ENCODE assay signal across 25 cellular contexts in the genomic region with DNA sequence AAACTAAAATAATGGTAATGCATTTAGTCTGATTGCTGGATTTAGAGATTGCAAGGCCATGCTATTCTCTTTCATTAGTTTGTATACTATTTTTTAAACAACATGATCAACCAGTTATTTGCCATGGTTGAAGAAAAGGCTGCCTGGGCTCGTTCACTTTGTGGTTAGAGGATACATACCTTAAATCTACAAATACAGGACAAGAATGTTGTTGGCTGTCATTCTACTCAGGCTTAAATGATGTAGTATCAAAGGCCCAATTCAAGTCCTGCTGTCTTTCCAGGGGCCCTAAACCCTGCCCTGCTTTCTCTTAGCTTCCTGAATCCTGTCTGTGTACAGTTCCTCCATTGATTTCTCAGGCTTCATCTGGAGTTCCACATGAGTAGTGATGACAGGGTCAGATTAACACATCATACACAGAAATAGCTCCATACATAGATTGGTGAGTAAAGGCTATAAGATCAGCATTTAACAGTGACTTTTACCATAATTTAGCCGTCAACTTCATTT.
"Had no signal": no experiment of that assay in that cellular context is flagged by ENCODE, and none has a peak within 500 bp of the region (broad histone marks: within the 10 kb centered on the region; RNA-seq: fewer than 3 reads in every experiment).

No MANE protein-coding gene starts in this region.

- FAIRE-seq: bronchial epithelial cell had no signal

- H3K36me3 Mint-ChIP-seq: activated naive CD8-positive, alpha-beta T cell treated with anti-CD3 and anti-CD28 coated beads for 36 hours had no signal

- H3K4me1 Mint-ChIP-seq: activated B cell treated with CpG ODN at 0.5 μM for 24 hours; activated CD4-positive, alpha-beta T cell treated with anti-CD3 and anti-CD28 coated beads, Interleukin-2, amount 10 ng/mL, durations not matched to agents 24 days and 14 days; activated naive CD4-positive, alpha-beta T cell treated with anti-CD3 and anti-CD28 coated beads, Interleukin-2, amount 10 ng/mL, durations not matched to agents 7 days and 5 days; activated naive CD8-positive, alpha-beta T cell treated with anti-CD3 and anti-CD28 coated beads for 36 hours; activated T-helper 17 cell treated with anti-CD3 and anti-CD28 coated beads, Interleukin-2, amount 50 U/mL, for 72 hours had no signal

- H3K27ac ChIP-seq: KMS-11 had no signal

- H3K9ac ChIP-seq: KMS-11 had no signal

- H3K4me3 Mint-ChIP-seq: activated B cell treated with CpG ODN at 0.5 μM for 24 hours; activated CD4-positive, alpha-beta T cell treated with anti-CD3 and anti-CD28 coated beads, Interleukin-2, amount 10 ng/mL, durations not matched to agents 24 days and 14 days; activated naive CD4-positive, alpha-beta T cell treated with anti-CD3 and anti-CD28 coated beads, Interleukin-2, amount 10 ng/mL, durations not matched to agents 7 days and 5 days; activated naive CD8-positive, alpha-beta T cell treated with anti-CD3 and anti-CD28 coated beads for 36 hours; activated T-helper 17 cell treated with anti-CD3 and anti-CD28 coated beads, Interleukin-2, amount 50 U/mL, for 72 hours; T-helper 17 cell had no signal

- H3K4me2 ChIP-seq: KMS-11 had no signal

- H3K27me3 Mint-ChIP-seq: activated CD4-positive, alpha-beta T cell treated with anti-CD3 and anti-CD28 coated beads, Interleukin-2, amount 10 ng/mL, durations not matched to agents 24 days and 14 days; activated naive CD4-positive, alpha-beta T cell treated with anti-CD3 and anti-CD28 coated beads, Interleukin-2, amount 10 ng/mL, durations not matched to agents 7 days and 5 days; activated naive CD8-positive, alpha-beta T cell treated with anti-CD3 and anti-CD28 coated beads for 36 hours had no signal

- DNase-seq: activated B cell treated with CpG ODN at 0.5 μM for 24 hours; activated CD4-positive, alpha-beta T cell treated with anti-CD3 and anti-CD28 coated beads for 1 hour; activated CD4-positive, alpha-beta T cell treated with anti-CD3 and anti-CD28 coated beads, Interleukin-2, amount 10 ng/mL, durations not matched to agents 24 days and 14 days; activated CD4-positive, alpha-beta T cell treated with anti-CD3 and anti-CD28 coated beads, Interleukin-2, amount 50 U/mL, for 48 hours; activated CD8-positive, alpha-beta memory T cell treated with anti-CD3 and anti-CD28 coated beads for 24 hours; activated gamma-delta T cell treated with Interleukin-2 at 50 U/mL for 16 hours; activated naive CD4-positive, alpha-beta T cell treated with anti-CD3 and anti-CD28 coated beads, Interleukin-2, amount 10 ng/mL, durations not matched to agents 7 days and 5 days; activated naive CD8-positive, alpha-beta T cell treated with anti-CD3 and anti-CD28 coated beads for 36 hours; activated T-cell treated with anti-CD3 and anti-CD28 coated beads for 4 hours; activated T-cell treated with anti-CD3 and anti-CD28 coated beads, Interleukin-2, amount 50 U/mL, for 48 hours; central memory CD4-positive, alpha-beta T cell; MV-4-11; NCI-H1105; NCI-H1436; NCI-H1694 treated with DMSO at 0.1 percent for 48 hours; NCI-H345; NCI-H510A treated with DMSO at 0.1 percent for 48 hours; NCI-H69; PC-3; SHP77 treated with DMSO at 0.1 percent for 48 hours; T-helper 17 cell; T-helper 9 cell had no signal

- H3K9me3 Mint-ChIP-seq: activated naive CD4-positive, alpha-beta T cell treated with anti-CD3 and anti-CD28 coated beads, Interleukin-2, amount 10 ng/mL, durations not matched to agents 7 days and 5 days; activated naive CD8-positive, alpha-beta T cell treated with anti-CD3 and anti-CD28 coated beads for 36 hours; activated T-helper 17 cell treated with anti-CD3 and anti-CD28 coated beads, Interleukin-2, amount 50 U/mL, for 72 hours had no signal

- H3K27ac Mint-ChIP-seq: activated B cell treated with CpG ODN at 0.5 μM for 24 hours; activated CD4-positive, alpha-beta T cell treated with anti-CD3 and anti-CD28 coated beads, Interleukin-2, amount 10 ng/mL, durations not matched to agents 24 days and 14 days; activated naive CD4-positive, alpha-beta T cell treated with anti-CD3 and anti-CD28 coated beads, Interleukin-2, amount 10 ng/mL, durations not matched to agents 7 days and 5 days; activated naive CD8-positive, alpha-beta T cell treated with anti-CD3 and anti-CD28 coated beads for 36 hours; activated T-helper 17 cell treated with anti-CD3 and anti-CD28 coated beads, Interleukin-2, amount 50 U/mL, for 72 hours; T-helper 17 cell had no signal
